ENCODE assay signal across 9 cellular contexts in the genomic region with DNA sequence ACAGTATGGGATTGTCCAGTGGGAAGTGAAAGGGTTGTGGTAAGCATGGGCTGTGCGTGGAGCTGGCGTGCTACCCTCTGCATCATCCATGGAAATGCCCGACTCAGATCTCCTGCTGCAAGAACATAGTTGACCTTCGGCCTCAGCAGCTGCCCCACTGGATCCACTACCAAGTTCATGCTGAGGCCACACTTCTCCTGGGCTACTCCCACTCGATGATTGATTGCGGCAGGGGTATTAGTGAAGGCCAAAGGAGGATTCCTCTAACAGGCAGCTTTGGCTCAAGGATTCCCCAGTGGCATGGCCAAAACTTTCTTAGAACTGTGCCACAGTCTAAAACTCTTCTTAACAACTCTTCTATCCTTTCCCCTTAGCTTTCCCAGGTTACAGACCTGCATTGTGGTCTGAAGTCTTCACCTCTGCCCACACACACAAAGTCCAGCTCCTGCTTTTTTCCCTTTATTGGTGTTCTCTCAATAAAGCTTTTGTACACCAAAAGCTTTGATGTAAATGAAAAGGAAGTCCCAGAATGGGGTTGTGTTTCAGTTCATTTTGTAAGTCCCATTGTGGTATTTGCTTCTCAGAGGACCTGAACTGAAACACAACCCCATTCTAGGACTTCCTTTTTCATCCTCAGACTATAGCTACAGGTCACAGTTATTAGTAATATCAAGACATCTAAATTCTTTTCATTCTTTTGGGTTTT. TPM values are rescaled to one million over a fixed set of nuclear protein-coding genes. Genes with fewer than 3 reads are reported as not detected.
A peak's percentile ranks its signal among the peaks of the same experiment; 100 is the strongest.
DNase-seq lines count a peak whose midpoint lies in the region; ATAC-seq and TF ChIP-seq lines count a peak whose summit lies in the region.
"Had no signal": no experiment of that assay in that cellular context is flagged by ENCODE, and none has a peak within 500 bp of the region (broad histone marks: within the 10 kb centered on the region; RNA-seq: fewer than 3 reads in every experiment).

No MANE protein-coding gene starts in this region.

- DNase-seq in GM13977 (ENCODE audit: low spot score) (peak; percentile 65), progenitor cell of endocrine pancreas (ENCODE audit: low spot score, unreplicated experiment) (no peak), SK-N-DZ (ENCODE audit: low spot score) (no peak), endodermal cell (no peak), kidney glomerular epithelial cell (lab: John Stamatoyannopoulos, UW) (no peak)
- no peak for DNase-seq in activated T-helper 1 cell treated with anti-CD3 and anti-CD28 coated beads, Interleukin-12 subunit alpha, Interleukin-12 subunit beta, Interleukin-2, Interleukin-4 antibody, amounts not matched to agents 30 ng/mL and 10 ng/mL and 1 ng/mL, durations not matched to agents 14 hours and 24 hours and 36 hours (ENCODE audit: low spot score)
- DNase-seq: DND-41 had no signal

- 93 to 98% methylated on average over 4 to 6 of the region's 6 CpGs for WGBS in endodermal cell (ENCODE audit: insufficient coverage in 1 of 2, insufficient read length in 1 of 2), 2 experiments

- in situ Hi-C loops in GM13977 (cut with MboI; ENCODE audit: low pct_unique_long_range_greater_than_20kb, low sequenced_read_pairs, unreplicated experiment) = no loop called here

- no peaks in the 10 kb centered on the region for H3K4me1 ChIP-seq in endodermal cell (ENCODE audit: control insufficient read depth, insufficient read depth, low read length)

- no peak overlapping the region for H3K27ac ChIP-seq in endodermal cell (ENCODE audit: low read depth, low read length)

- H3K27me3 Mint-ChIP-seq in activated T-helper 1 cell treated with anti-CD3 and anti-CD28 coated beads, Interleukin-12 subunit alpha, Interleukin-12 subunit beta, Interleukin-2, Interleukin-4 antibody, amounts not matched to agents 30 ng/mL and 10 ng/mL and 1 ng/mL, durations not matched to agents 14 hours and 24 hours and 36 hours (ENCODE audit: insufficient read depth) = peaks cover 2% of the 10 kb centered on the region
- H3K27me3 Mint-ChIP-seq in progenitor cell of endocrine pancreas (no peaks in the 10 kb centered on the region), endodermal cell (ENCODE audit: insufficient read depth) (no peaks in the 10 kb centered on the region)

- H3K4me3 Mint-ChIP-seq in activated T-helper 1 cell treated with anti-CD3 and anti-CD28 coated beads, Interleukin-12 subunit alpha, Interleukin-12 subunit beta, Interleukin-2, Interleukin-4 antibody, amounts not matched to agents 30 ng/mL and 10 ng/mL and 1 ng/mL, durations not matched to agents 14 hours and 24 hours and 36 hours = peak overlapping the region; percentile 19
- H3K4me3 Mint-ChIP-seq in progenitor cell of endocrine pancreas (ENCODE audit: low read depth) = no peak overlapping the region
- no peak overlapping the region for H3K4me3 Mint-ChIP-seq in endodermal cell

- H3K4me1 Mint-ChIP-seq in activated T-helper 1 cell treated with anti-CD3 and anti-CD28 coated beads, Interleukin-12 subunit alpha, Interleukin-12 subunit beta, Interleukin-2, Interleukin-4 antibody, amounts not matched to agents 30 ng/mL and 10 ng/mL and 1 ng/mL, durations not matched to agents 14 hours and 24 hours and 36 hours (ENCODE audit: low read depth) = peaks cover 42% of the 10 kb centered on the region
- peaks cover 12% of the 10 kb centered on the region for H3K4me1 Mint-ChIP-seq in progenitor cell of endocrine pancreas (ENCODE audit: low read depth)
- H3K4me1 Mint-ChIP-seq in endodermal cell = peaks cover 15% of the 10 kb centered on the region

- no peak overlapping the region for H3K4me3 ChIP-seq in endodermal cell (ENCODE audit: low read length)

- H3K36me3 Mint-ChIP-seq in activated T-helper 1 cell treated with anti-CD3 and anti-CD28 coated beads, Interleukin-12 subunit alpha, Interleukin-12 subunit beta, Interleukin-2, Interleukin-4 antibody, amounts not matched to agents 30 ng/mL and 10 ng/mL and 1 ng/mL, durations not matched to agents 14 hours and 24 hours and 36 hours (ENCODE audit: low read depth) = no peaks in the 10 kb centered on the region
- H3K36me3 Mint-ChIP-seq in progenitor cell of endocrine pancreas (ENCODE audit: insufficient read depth) = no peaks in the 10 kb centered on the region
- no peaks in the 10 kb centered on the region for H3K36me3 Mint-ChIP-seq in endodermal cell (ENCODE audit: low read depth)

- H3K9me3 ChIP-seq in endodermal cell (ENCODE audit: control insufficient read depth, low read length) = no peaks in the 10 kb centered on the region

- no peak overlapping the region for H3K9ac ChIP-seq in endodermal cell (ENCODE audit: extremely low read depth, low read length, poor library complexity, severe bottlenecking)

- TF ChIP-seq CTCF in GM13977 (IDR thresholded peaks at IDR 0.05; ENCODE audit: extremely low read depth, insufficient read depth, missing control alignments) = no peak
- TF ChIP-seq CTCF in progenitor cell of endocrine pancreas (IDR thresholded peaks at IDR 0.05; ENCODE audit: unreplicated experiment) = no peak
- TF ChIP-seq CTCF in endodermal cell (conservative IDR thresholded peaks at IDR 0.05) = no peak

- intact Hi-C loops in activated T-helper 1 cell treated with anti-CD3 and anti-CD28 coated beads, Interleukin-12 subunit alpha, Interleukin-12 subunit beta, Interleukin-2, Interleukin-4 antibody, amounts not matched to agents 30 ng/mL and 10 ng/mL and 1 ng/mL, durations not matched to agents 14 hours and 24 hours and 36 hours (cut with micrococcal nuclease) = loop anchor here (10.0 kb wide), 2 partner anchors 723 to 1483 kb away; partner anchors contain the start of genes DPH3 and OXNAD1

- H3K27ac Mint-ChIP-seq in activated T-helper 1 cell treated with anti-CD3 and anti-CD28 coated beads, Interleukin-12 subunit alpha, Interleukin-12 subunit beta, Interleukin-2, Interleukin-4 antibody, amounts not matched to agents 30 ng/mL and 10 ng/mL and 1 ng/mL, durations not matched to agents 14 hours and 24 hours and 36 hours = no peak overlapping the region
- no peak overlapping the region for H3K27ac Mint-ChIP-seq in progenitor cell of endocrine pancreas
- no peak overlapping the region for H3K27ac Mint-ChIP-seq in endodermal cell

- peak; percentile 61 for ATAC-seq in GM21423 (IDR thresholded peaks at IDR 0.05; ENCODE audit: unreplicated experiment)
- peak; percentile 59 for ATAC-seq in HG03280 (IDR thresholded peaks at IDR 0.05; ENCODE audit: unreplicated experiment)

- H3K27me3 ChIP-seq in endodermal cell (ENCODE audit: control insufficient read depth, insufficient read depth, low read length, poor library complexity, severe bottlenecking) = no peaks in the 10 kb centered on the region

- H3K9me3 Mint-ChIP-seq in activated T-helper 1 cell treated with anti-CD3 and anti-CD28 coated beads, Interleukin-12 subunit alpha, Interleukin-12 subunit beta, Interleukin-2, Interleukin-4 antibody, amounts not matched to agents 30 ng/mL and 10 ng/mL and 1 ng/mL, durations not matched to agents 14 hours and 24 hours and 36 hours = no peaks in the 10 kb centered on the region
- H3K9me3 Mint-ChIP-seq in progenitor cell of endocrine pancreas (ENCODE audit: low read depth) = no peaks in the 10 kb centered on the region
- no peaks in the 10 kb centered on the region for H3K9me3 Mint-ChIP-seq in endodermal cell

- H3K36me3 ChIP-seq in endodermal cell (ENCODE audit: control insufficient read depth, insufficient read depth, low read length) = no peaks in the 10 kb centered on the region

RNA-seq across cellular contexts. Expression of gene TBC1D5, which starts 4.9 kb away (rescaled TPM):
- total RNA-seq in activated T-helper 1 cell treated with anti-CD3 and anti-CD28 coated beads, Interleukin-12 subunit alpha, Interleukin-12 subunit beta, Interleukin-2, Interleukin-4 antibody, amounts not matched to agents 30 ng/mL and 10 ng/mL and 1 ng/mL, durations not matched to agents 14 hours and 24 hours and 36 hours = 31.4 and 33.8 TPM in 2 replicates
- total RNA-seq in progenitor cell of endocrine pancreas (51.8 and 55.6 TPM in 2 replicates), endodermal cell (10 to 100 TPM; 68.8 to 77.7 TPM)
- 63.1 and 84.2 TPM in 2 replicates for polyA plus RNA-seq in SK-N-DZ (2014; cell fraction: cytosol; rRNA removed)
- polyA plus RNA-seq in SK-N-DZ (2014; cell fraction: nucleus; rRNA removed) = 32.3 and 34.4 TPM in 2 replicates
- 51.6 TPM for polyA plus RNA-seq in endodermal cell (2013, experiment 1 of 2)
- polyA plus RNA-seq in endodermal cell (2013, experiment 2 of 2) = 46.0 TPM
